Comparison of ENCODE assay signal across 24 cellular contexts in the genomic region with DNA sequence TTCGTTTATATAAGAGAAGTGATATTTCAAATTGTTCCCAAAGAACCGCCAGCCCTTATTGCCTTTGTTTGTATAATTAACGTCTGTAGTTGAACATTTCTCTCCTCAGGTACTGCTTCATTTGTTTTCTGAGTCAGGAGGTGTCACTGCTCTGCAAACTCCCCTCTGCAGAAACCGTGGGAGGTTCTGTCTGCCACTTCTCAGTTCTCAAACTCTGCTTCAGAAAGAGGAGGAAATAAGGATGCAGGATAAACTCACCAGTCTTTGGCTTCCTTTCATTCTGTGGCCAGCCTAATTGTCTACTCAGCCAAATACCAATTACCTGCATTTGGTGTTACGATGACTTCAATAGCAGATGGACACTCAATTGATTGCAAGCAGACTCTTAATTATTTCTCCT.
"Had no signal": no experiment of that assay in that cellular context is flagged by ENCODE, and none has a peak within 500 bp of the region (broad histone marks: within the 10 kb centered on the region; RNA-seq: fewer than 3 reads in every experiment).

No MANE protein-coding gene starts in this region.

- H3K4me3 ChIP-seq: gastroesophageal sphincter, heart right ventricle, lower lobe of right lung, neural progenitor cell, thoracic aorta, vagina had no signal

- H3K4me2 ChIP-seq: neural progenitor cell had no signal

- H3K27ac ChIP-seq: epithelial cell of prostate, gastroesophageal sphincter, heart right ventricle, lower lobe of right lung, neural progenitor cell, thoracic aorta, vagina had no signal

- H3K4me1 ChIP-seq: heart right ventricle, lower lobe of right lung, vagina had no signal

- DNase-seq: activated CD4-positive, alpha-beta T cell treated with anti-CD3 and anti-CD28 coated beads for 4 hours; activated CD4-positive, alpha-beta T cell treated with anti-CD3 and anti-CD28 coated beads, Interleukin-2, amount 50 U/mL, for 48 hours; activated CD4-positive, CD25-positive, alpha-beta regulatory T cell; activated CD8-positive, alpha-beta memory T cell treated with anti-CD3 and anti-CD28 coated beads, Interleukin-2, amount 50 U/mL, for 48 hours; activated naive CD4-positive, alpha-beta T cell treated with anti-CD3 and anti-CD28 coated beads for 36 hours; activated naive CD8-positive, alpha-beta T cell treated with anti-CD3 and anti-CD28 coated beads, Interleukin-2, amount 10 ng/mL, durations not matched to agents 7 days and 5 days; activated T-cell treated with anti-CD3 and anti-CD28 coated beads, Interleukin-2, amount 50 U/mL, for 4 hours; amniotic stem cell; cerebellar nuclear complex; cortex of kidney; heart right ventricle; islet precursor cell; lower lobe of right lung; naive B cell; posterior cingulate gyrus; retina; stimulated activated CD4-positive, alpha-beta T cell treated with anti-CD3 and anti-CD28 coated beads, Interleukin-2, amount 100 ng/mL, for 48 hours; stimulated activated naive CD4-positive, alpha-beta T cell; T-helper 9 cell had no signal

- H3K9ac ChIP-seq: neural progenitor cell had no signal

- H3K27me3 ChIP-seq: gastroesophageal sphincter, neural progenitor cell, vagina had no signal

- H3K36me3 ChIP-seq: gastroesophageal sphincter, heart right ventricle, lower lobe of right lung, neural progenitor cell, thoracic aorta, vagina had no signal
